ENCODE assay signal across 15 cellular contexts in genomic region chr2:101516349-101516748, GRCh38. TPM values are rescaled to one million over a fixed set of nuclear protein-coding genes. Genes with fewer than 3 reads are reported as not detected.
"Had no signal": no experiment of that assay in that cellular context is flagged by ENCODE, and none has a peak within 500 bp of the region (broad histone marks: within the 10 kb centered on the region; RNA-seq: fewer than 3 reads in every experiment).

No MANE protein-coding gene starts in this region.

- FAIRE-seq: colon had no signal

- H3K4me3 ChIP-seq: ascending aorta, hepatocyte, right atrium auricular region had no signal

- ATAC-seq: stimulated activated memory B cell treated with anti-CD40 and anti-IgM and Interleukin-4, amounts not matched to agents 10 μg/mL and 1 μg/mL and 100 μg/mL, for 72 hours had no signal

- H3K9me3 ChIP-seq: ascending aorta, right atrium auricular region had no signal

- H3K79me2 ChIP-seq: hepatocyte had no signal

- H2AFZ ChIP-seq: hepatocyte had no signal

- H3K27ac ChIP-seq: hepatocyte, right atrium auricular region had no signal

- H3K4me2 ChIP-seq: hepatocyte had no signal

- H3K27me3 ChIP-seq: ascending aorta, hepatocyte, right atrium auricular region had no signal

- DNase-seq: activated CD4-positive, alpha-beta T cell treated with anti-CD3 and anti-CD28 coated beads, Interleukin-2, amount 50 U/mL, for 48 hours; activated CD4-positive, CD25-positive, alpha-beta regulatory T cell treated with anti-CD3 and anti-CD28 coated beads, Interleukin-2, amount 50 U/mL, for 72 hours; activated CD8-positive, alpha-beta memory T cell treated with anti-CD3 and anti-CD28 coated beads, Interleukin-2, amount 10 ng/mL, durations not matched to agents 7 days and 5 days; activated gamma-delta T cell; activated T-cell treated with anti-CD3 and anti-CD28 coated beads, Interleukin-2, amount 50 U/mL, for 24 hours; kidney glomerular epithelial cell; midbrain; naive thymus-derived CD8-positive, alpha-beta T cell; SW 1271 had no signal

- H3K36me3 ChIP-seq: ascending aorta, right atrium auricular region had no signal

RNA-seq across cellular contexts. Expression of gene RFX8, which starts 41.4 kb away (rescaled TPM):
- total RNA-seq: ascending aorta; cardiac septum; hepatocyte; naive thymus-derived CD8-positive, alpha-beta T cell had no signal
- polyA plus RNA-seq: naive thymus-derived CD8-positive, alpha-beta T cell had no signal
